Comparison of ENCODE assay signal across 1 cellular context in genomic region chr5:177303121-177303924, GRCh38.
A peak's percentile ranks its signal among the peaks of the same experiment; 100 is the strongest.
TF ChIP-seq lines count a peak whose summit lies in the region.

Gene PRELID1 (plus strand): TSS chr5:177303799. CDS start chr5:177303986, 187 bp downstream.
Gene RAB24 (minus strand): TSS chr5:177303719. CDS start chr5:177303288, 431 bp downstream.

TF ChIP-seq in HEK293, 187 proteins besides CTCF, POLR2A, EP300 and RAD21 (continued from another document):
- TF ChIP-seq HIC1 (tag by site-specific recombination; IDR thresholded peaks at IDR 0.05) = peak; percentile 67; the same call in 1 of the 2 replicates
- no peak for TF ChIP-seq ZNF146 (tag by site-specific recombination; IDR thresholded peaks at IDR 0.05)
- no peak for TF ChIP-seq TSHZ1 (tag by site-specific recombination; IDR thresholded peaks at IDR 0.05; ENCODE audit: borderline replicate concordance)
- TF ChIP-seq ZNF398 (tag by site-specific recombination; IDR thresholded peaks at IDR 0.05) = no peak
- peak; percentile 19; the same call in 1 of the 2 replicates for TF ChIP-seq KLF8 (tag by site-specific recombination; IDR thresholded peaks at IDR 0.05)
- TF ChIP-seq GLIS2 (tag by site-specific recombination; IDR thresholded peaks at IDR 0.05) = peak; percentile 89
- TF ChIP-seq ZNF660 (tag by site-specific recombination; IDR thresholded peaks at IDR 0.05) = 0 out of 2 replicates have a peak, but pooled peaks have one; percentile 71
- TF ChIP-seq ZNF2 (tag by site-specific recombination; IDR thresholded peaks at IDR 0.05) = peak; percentile 78
- TF ChIP-seq ZBTB1 (tag by site-specific recombination; IDR thresholded peaks at IDR 0.05) = 0 out of 2 replicates have a peak, but pooled peaks have one; percentile 67
- no peak for TF ChIP-seq PRDM2 (tag by site-specific recombination; IDR thresholded peaks at IDR 0.05; ENCODE audit: borderline replicate concordance)
- no peak for TF ChIP-seq BCL6B (tag by site-specific recombination; IDR thresholded peaks at IDR 0.05)
- peak; percentile 54; the same call in 1 of the 2 replicates for TF ChIP-seq ELK4 (IDR thresholded peaks at IDR 0.05; ENCODE audit: borderline replicate concordance, low read depth, low read length)
- TF ChIP-seq KLF10 (tag by site-specific recombination; IDR thresholded peaks at IDR 0.05) = peak; percentile 76; the same call in 1 of the 2 replicates
- TF ChIP-seq ZNF335 (tag by site-specific recombination; conservative IDR thresholded peaks at IDR 0.05) = peak; percentile 91
- peak; percentile 65; the same call in 1 of the 2 replicates for TF ChIP-seq PBX3 (CRISPR knock-in tag; IDR thresholded peaks at IDR 0.05)
- no peak for TF ChIP-seq ZNF555 (tag by site-specific recombination; conservative IDR thresholded peaks at IDR 0.05)
- peak; percentile 65 for TF ChIP-seq ZBTB17 (tag by site-specific recombination; IDR thresholded peaks at IDR 0.05)
- peak; percentile 76; the same call in 1 of the 2 replicates for TF ChIP-seq ZNF324 (tag by site-specific recombination; IDR thresholded peaks at IDR 0.05)
- peak; percentile 28; the same call in 1 of the 2 replicates for TF ChIP-seq ZFHX2 (tag by site-specific recombination; conservative IDR thresholded peaks at IDR 0.05)
- TF ChIP-seq PATZ1 (tag by site-specific recombination; IDR thresholded peaks at IDR 0.05) = peak; percentile 96
- no peak for TF ChIP-seq ZNF707 (tag by site-specific recombination; IDR thresholded peaks at IDR 0.05)
- no peak for TF ChIP-seq ZNF280D (tag by site-specific recombination; IDR thresholded peaks at IDR 0.05)
- peak; percentile 89 for TF ChIP-seq OSR2 (tag by site-specific recombination; IDR thresholded peaks at IDR 0.05)
- TF ChIP-seq YY1 (tag by site-specific recombination; IDR thresholded peaks at IDR 0.05) = peak; percentile 74; the same call in 1 of the 2 replicates
